Comparison of ENCODE assay signal across 27 cellular contexts in the genomic region with DNA sequence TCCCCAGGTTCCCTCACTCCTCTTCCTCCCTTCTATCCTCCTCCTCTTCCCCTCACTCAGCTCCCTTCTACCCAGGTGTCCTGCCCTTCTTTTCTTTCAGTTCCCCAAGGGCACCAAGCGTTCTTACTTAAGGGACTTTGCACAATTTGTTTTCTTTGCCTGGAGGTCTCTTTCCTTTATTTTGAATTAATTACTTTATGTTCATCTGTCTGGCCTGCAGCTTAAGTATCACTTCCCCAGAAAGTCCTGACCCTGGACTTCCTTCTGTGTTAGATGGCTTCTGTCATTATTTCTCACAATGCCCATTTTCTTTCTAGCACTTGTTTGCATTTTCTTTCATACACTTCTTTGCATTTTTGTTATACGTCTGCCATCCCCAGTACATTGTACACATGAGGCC.
"Had no signal": no experiment of that assay in that cellular context is flagged by ENCODE, and none has a peak within 500 bp of the region (broad histone marks: within the 10 kb centered on the region; RNA-seq: fewer than 3 reads in every experiment).

No MANE protein-coding gene starts in this region.

- H3K4me3 Mint-ChIP-seq: immature natural killer cell; naive thymus-derived CD8-positive, alpha-beta T cell; nephron progenitor cell; stimulated activated effector memory CD8-positive, alpha-beta T cell treated with anti-CD3 and anti-CD28 coated beads, Interleukin-12 subunit alpha, Interleukin-12 subunit beta, amount 100 ng/mL, for 72 hours had no signal

- H3K27ac Mint-ChIP-seq: immature natural killer cell; naive thymus-derived CD8-positive, alpha-beta T cell; nephron progenitor cell; stimulated activated effector memory CD8-positive, alpha-beta T cell treated with anti-CD3 and anti-CD28 coated beads, Interleukin-12 subunit alpha, Interleukin-12 subunit beta, amount 100 ng/mL, for 72 hours had no signal

- H3K27me3 ChIP-seq: esophagus squamous epithelium, right atrium auricular region, stomach, thyroid gland, upper lobe of left lung had no signal

- DNase-seq: dermis blood vessel endothelial cell; effector memory CD4-positive, alpha-beta T cell; erythroblast; esophagus squamous epithelium; foreskin melanocyte; hypothalamus; immature natural killer cell; kidney glomerular epithelial cell; left colon; left ventricle myocardium superior; lower lobe of right lung; naive thymus-derived CD8-positive, alpha-beta T cell; nephron progenitor cell; nucleus accumbens; stimulated activated CD4-positive, alpha-beta T cell treated with anti-CD3 and anti-CD28 coated beads, Interleukin-12 subunit alpha, Interleukin-12 subunit beta, amount 100 ng/mL, for 4 hours; stimulated activated CD4-positive, alpha-beta T cell treated with anti-CD3 and anti-CD28 coated beads, Interleukin-1b, Interleukin-23, amount 100 ng/mL, for 48 hours; stimulated activated CD4-positive, alpha-beta T cell treated with anti-CD3 and anti-CD28 coated beads, Interleukin-4, amount 100 ng/mL, for 1 hour; stimulated activated naive CD4-positive, alpha-beta T cell treated with Interleukin-2 at 50 U/mL for 16 hours; thyroid gland; upper lobe of left lung had no signal

- H3K4me1 ChIP-seq: esophagus squamous epithelium, lower lobe of right lung, prostate gland, right atrium auricular region, thyroid gland, upper lobe of left lung had no signal

- H3K9me3 Mint-ChIP-seq: nephron progenitor cell had no signal

- H3K36me3 Mint-ChIP-seq: immature natural killer cell; stimulated activated effector memory CD8-positive, alpha-beta T cell treated with anti-CD3 and anti-CD28 coated beads, Interleukin-12 subunit alpha, Interleukin-12 subunit beta, amount 100 ng/mL, for 72 hours had no signal

- ATAC-seq: left ventricle myocardium superior; lower lobe of right lung; naive thymus-derived CD8-positive, alpha-beta T cell; sciatic nerve; stimulated activated effector memory CD8-positive, alpha-beta T cell treated with anti-CD3 and anti-CD28 coated beads, Interleukin-12 subunit alpha, Interleukin-12 subunit beta, amount 100 ng/mL, for 72 hours had no signal

- H3K27me3 Mint-ChIP-seq: naive thymus-derived CD8-positive, alpha-beta T cell had no signal

- H3K27ac ChIP-seq: coronary artery, esophagus squamous epithelium, lower lobe of right lung, prostate gland, right atrium auricular region, stomach, thyroid gland, upper lobe of left lung had no signal

- H3K4me1 Mint-ChIP-seq: immature natural killer cell; naive thymus-derived CD8-positive, alpha-beta T cell; nephron progenitor cell; stimulated activated effector memory CD8-positive, alpha-beta T cell treated with anti-CD3 and anti-CD28 coated beads, Interleukin-12 subunit alpha, Interleukin-12 subunit beta, amount 100 ng/mL, for 72 hours had no signal

- H3K36me3 ChIP-seq: esophagus squamous epithelium, lower lobe of right lung, prostate gland, right atrium auricular region, stomach, thyroid gland, upper lobe of left lung had no signal

- H3K4me3 ChIP-seq: coronary artery, esophagus squamous epithelium, lower lobe of right lung, prostate gland, right atrium auricular region, smooth muscle cell, stomach, thyroid gland, upper lobe of left lung had no signal

- H3K4me2 ChIP-seq: smooth muscle cell had no signal

- H3K9me3 ChIP-seq: esophagus squamous epithelium, lower lobe of right lung, prostate gland, right atrium auricular region, stomach, thyroid gland, upper lobe of left lung had no signal
